ENCODE assay signal across 11 cellular contexts in genomic region chr12:53502983-53503728, GRCh38. TPM values are rescaled to one million over a fixed set of nuclear protein-coding genes. Genes with fewer than 3 reads are reported as not detected.
DNase-seq lines count a peak whose midpoint lies in the region; ATAC-seq and TF ChIP-seq lines count a peak whose summit lies in the region.
"Had no signal": no experiment of that assay in that cellular context is flagged by ENCODE, and none has a peak within 500 bp of the region (broad histone marks: within the 10 kb centered on the region; RNA-seq: fewer than 3 reads in every experiment).

No MANE protein-coding gene starts in this region.

- no peak for ATAC-seq in left lung
- ATAC-seq in GM21717 (IDR thresholded peaks at IDR 0.05; ENCODE audit: unreplicated experiment): no peak
- no peak for ATAC-seq in GM21360 (IDR thresholded peaks at IDR 0.05; ENCODE audit: unreplicated experiment)

- no peaks in the 10 kb centered on the region for H3K27me3 Mint-ChIP-seq in activated T-cell treated with anti-CD3 and anti-CD28 coated beads, Interleukin-2, amount 50 U/mL, for 24 hours
- H3K27me3 Mint-ChIP-seq in activated T-helper 1 cell treated with anti-CD3 and anti-CD28 coated beads, Interleukin-12 subunit alpha, Interleukin-12 subunit beta, Interleukin-2, Interleukin-4 antibody, amounts not matched to agents 30 ng/mL and 10 ng/mL and 1 ng/mL, durations not matched to agents 14 hours and 24 hours and 36 hours (ENCODE audit: insufficient read depth): peaks cover 2% of the 10 kb centered on the region
- H3K27me3 Mint-ChIP-seq in activated CD4-positive, alpha-beta memory T cell treated with anti-CD3 and anti-CD28 coated beads for 36 hours: no peaks in the 10 kb centered on the region

- H3K4me3 ChIP-seq in left lung (no peak overlapping the region), thyroid gland (replicated peaks in 1 of 3) (no peak overlapping the region)

- peaks cover 0 to 42% of the 10 kb centered on the region in 2 donors for H3K36me3 ChIP-seq in left lung
- H3K36me3 ChIP-seq in thyroid gland: peaks cover 12 to 22% of the 10 kb centered on the region in 2 donors

- TF ChIP-seq POLR2A in thyroid gland (IDR thresholded peaks at IDR 0.05): no peak

- peaks cover 52% of the 10 kb centered on the region for H3K36me3 Mint-ChIP-seq in activated T-cell treated with anti-CD3 and anti-CD28 coated beads, Interleukin-2, amount 50 U/mL, for 24 hours (ENCODE audit: low read depth)
- H3K36me3 Mint-ChIP-seq in activated T-helper 1 cell treated with anti-CD3 and anti-CD28 coated beads, Interleukin-12 subunit alpha, Interleukin-12 subunit beta, Interleukin-2, Interleukin-4 antibody, amounts not matched to agents 30 ng/mL and 10 ng/mL and 1 ng/mL, durations not matched to agents 14 hours and 24 hours and 36 hours (ENCODE audit: low read depth): peaks cover 9% of the 10 kb centered on the region
- no peaks in the 10 kb centered on the region for H3K36me3 Mint-ChIP-seq in activated CD4-positive, alpha-beta memory T cell treated with anti-CD3 and anti-CD28 coated beads for 36 hours

- no peak for DNase-seq in activated T-cell treated with anti-CD3 and anti-CD28 coated beads, Interleukin-2, amount 50 U/mL, for 24 hours
- DNase-seq in activated T-cell treated with anti-CD3 and anti-CD28 coated beads, Interleukin-2, amount 50 U/mL, for 1 hour: no peak
- DNase-seq in activated T-helper 1 cell treated with anti-CD3 and anti-CD28 coated beads, Interleukin-12 subunit alpha, Interleukin-12 subunit beta, Interleukin-2, Interleukin-4 antibody, amounts not matched to agents 30 ng/mL and 10 ng/mL and 1 ng/mL, durations not matched to agents 14 hours and 24 hours and 36 hours (ENCODE audit: low spot score): no peak
- DNase-seq in left lung (no peak), thyroid gland (no peak)
- DNase-seq in activated CD4-positive, alpha-beta memory T cell treated with anti-CD3 and anti-CD28 coated beads for 36 hours: no peak
- DNase-seq: NCI-H2171 had no signal

- WGBS in thyroid gland, 2 donors: 83 to 90% methylated on average over 7 to 10 of the region's 10 CpGs

- intact Hi-C loops in activated T-helper 1 cell treated with anti-CD3 and anti-CD28 coated beads, Interleukin-12 subunit alpha, Interleukin-12 subunit beta, Interleukin-2, Interleukin-4 antibody, amounts not matched to agents 30 ng/mL and 10 ng/mL and 1 ng/mL, durations not matched to agents 14 hours and 24 hours and 36 hours (cut with micrococcal nuclease): no loop called here
- intact Hi-C loops in left lung (cut with DNase I) (loop anchor here in 1 of 2 donors (10.0 kb wide), 1 partner anchor 178 kb away; the partner anchor contains the start of gene AAAS), thyroid gland (cut with DNase I) (loop anchor here (10.0 kb wide), 1 partner anchor 178 kb away; the partner anchor contains the start of gene AAAS)
- intact Hi-C loops in activated CD4-positive, alpha-beta memory T cell treated with anti-CD3 and anti-CD28 coated beads for 36 hours (cut with micrococcal nuclease): no loop called here

- H3K9me3 ChIP-seq in left lung (no peaks in the 10 kb centered on the region), thyroid gland (no peaks in the 10 kb centered on the region)

- H3K9me3 Mint-ChIP-seq in activated T-cell treated with anti-CD3 and anti-CD28 coated beads, Interleukin-2, amount 50 U/mL, for 24 hours: no peaks in the 10 kb centered on the region
- no peaks in the 10 kb centered on the region for H3K9me3 Mint-ChIP-seq in activated T-helper 1 cell treated with anti-CD3 and anti-CD28 coated beads, Interleukin-12 subunit alpha, Interleukin-12 subunit beta, Interleukin-2, Interleukin-4 antibody, amounts not matched to agents 30 ng/mL and 10 ng/mL and 1 ng/mL, durations not matched to agents 14 hours and 24 hours and 36 hours
- H3K9me3 Mint-ChIP-seq in activated CD4-positive, alpha-beta memory T cell treated with anti-CD3 and anti-CD28 coated beads for 36 hours: no peaks in the 10 kb centered on the region

- peaks cover 40% of the 10 kb centered on the region for H3K4me1 Mint-ChIP-seq in activated T-cell treated with anti-CD3 and anti-CD28 coated beads, Interleukin-2, amount 50 U/mL, for 24 hours (ENCODE audit: low read depth)
- peaks cover 38% of the 10 kb centered on the region for H3K4me1 Mint-ChIP-seq in activated T-helper 1 cell treated with anti-CD3 and anti-CD28 coated beads, Interleukin-12 subunit alpha, Interleukin-12 subunit beta, Interleukin-2, Interleukin-4 antibody, amounts not matched to agents 30 ng/mL and 10 ng/mL and 1 ng/mL, durations not matched to agents 14 hours and 24 hours and 36 hours (ENCODE audit: low read depth)
- peaks cover 33% of the 10 kb centered on the region for H3K4me1 Mint-ChIP-seq in activated CD4-positive, alpha-beta memory T cell treated with anti-CD3 and anti-CD28 coated beads for 36 hours (ENCODE audit: low read depth)

- H3K27me3 ChIP-seq in left lung (no peaks in the 10 kb centered on the region), thyroid gland (no peaks in the 10 kb centered on the region)

- H3K4me3 Mint-ChIP-seq in activated T-cell treated with anti-CD3 and anti-CD28 coated beads, Interleukin-2, amount 50 U/mL, for 24 hours: peak overlapping the region; percentile 92
- peak overlapping the region; percentile 47 for H3K4me3 Mint-ChIP-seq in activated T-helper 1 cell treated with anti-CD3 and anti-CD28 coated beads, Interleukin-12 subunit alpha, Interleukin-12 subunit beta, Interleukin-2, Interleukin-4 antibody, amounts not matched to agents 30 ng/mL and 10 ng/mL and 1 ng/mL, durations not matched to agents 14 hours and 24 hours and 36 hours
- H3K4me3 Mint-ChIP-seq in activated CD4-positive, alpha-beta memory T cell treated with anti-CD3 and anti-CD28 coated beads for 36 hours: no peak overlapping the region

- CTCF ChIA-PET in activated CD4-positive, alpha-beta memory T cell treated with anti-CD3 and anti-CD28 coated beads for 36 hours (lab: Charles Lee): interaction anchor here (1.3 to 2.3 kb wide), 3 partner anchors 26 to 182 kb away, joined by 3 to 7 read pairs (median 5); partner anchors contain the start of gene AAAS

- POLR2A ChIA-PET in activated CD4-positive, alpha-beta memory T cell treated with anti-CD3 and anti-CD28 coated beads for 36 hours (lab: Charles Lee): no interaction called here

- H3K27ac ChIP-seq in left lung (peak overlapping the region; percentile 24 to 98), thyroid gland (peak overlapping the region in 2 of 3 donors; percentile 47 to 91)

- H3K4me1 ChIP-seq in left lung (peaks cover 14 to 41% of the 10 kb centered on the region in 2 donors), thyroid gland (peaks cover 10 to 36% of the 10 kb centered on the region in 2 donors)

- H3K27ac Mint-ChIP-seq in activated T-cell treated with anti-CD3 and anti-CD28 coated beads, Interleukin-2, amount 50 U/mL, for 24 hours: peak overlapping the region; percentile 99
- no peak overlapping the region for H3K27ac Mint-ChIP-seq in activated T-helper 1 cell treated with anti-CD3 and anti-CD28 coated beads, Interleukin-12 subunit alpha, Interleukin-12 subunit beta, Interleukin-2, Interleukin-4 antibody, amounts not matched to agents 30 ng/mL and 10 ng/mL and 1 ng/mL, durations not matched to agents 14 hours and 24 hours and 36 hours
- H3K27ac Mint-ChIP-seq in activated CD4-positive, alpha-beta memory T cell treated with anti-CD3 and anti-CD28 coated beads for 36 hours: no peak overlapping the region

- no peak for TF ChIP-seq CTCF in left lung (IDR thresholded peaks at IDR 0.05)
- TF ChIP-seq CTCF in thyroid gland (IDR thresholded peaks at IDR 0.05): no peak

RNA-seq across cellular contexts. Expression of gene TARBP2, which starts 2.1 kb away (rescaled TPM):
- 47.7 and 48.2 TPM in 2 replicates for total RNA-seq in activated T-helper 1 cell treated with anti-CD3 and anti-CD28 coated beads, Interleukin-12 subunit alpha, Interleukin-12 subunit beta, Interleukin-2, Interleukin-4 antibody, amounts not matched to agents 30 ng/mL and 10 ng/mL and 1 ng/mL, durations not matched to agents 14 hours and 24 hours and 36 hours
- total RNA-seq in left lung: 10 to 100 TPM; 35.6 to 39.9 TPM
- total RNA-seq in thyroid gland: 10 to 100 TPM; 31.2 to 44.8 (median 34.7) TPM
- total RNA-seq in activated CD4-positive, alpha-beta memory T cell treated with anti-CD3 and anti-CD28 coated beads for 36 hours: 10 to 100 TPM; 27.5 to 29.7 TPM

RNA-seq across cellular contexts. Expression of gene MAP3K12, which starts 3.9 kb away (rescaled TPM):
- total RNA-seq in activated T-helper 1 cell treated with anti-CD3 and anti-CD28 coated beads, Interleukin-12 subunit alpha, Interleukin-12 subunit beta, Interleukin-2, Interleukin-4 antibody, amounts not matched to agents 30 ng/mL and 10 ng/mL and 1 ng/mL, durations not matched to agents 14 hours and 24 hours and 36 hours: 15.7 and 18.4 TPM in 2 replicates
- total RNA-seq in left lung (10 to 100 TPM; 19.9 to 24.2 TPM), thyroid gland (10 to 100 TPM in 2 of 4 donors, 1 to 10 TPM in 2; 5.2 to 12.9 (median 10.6) TPM)
- total RNA-seq in activated CD4-positive, alpha-beta memory T cell treated with anti-CD3 and anti-CD28 coated beads for 36 hours: 10 to 100 TPM; 13.0 to 14.7 TPM

RNA-seq across cellular contexts. Expression of gene NPFF, which starts 4.1 kb away (rescaled TPM):
- total RNA-seq in activated T-helper 1 cell treated with anti-CD3 and anti-CD28 coated beads, Interleukin-12 subunit alpha, Interleukin-12 subunit beta, Interleukin-2, Interleukin-4 antibody, amounts not matched to agents 30 ng/mL and 10 ng/mL and 1 ng/mL, durations not matched to agents 14 hours and 24 hours and 36 hours: 0.44 TPM in 1 of 2 replicates, not detected in the other
- not detected for total RNA-seq in left lung
- total RNA-seq in thyroid gland: not detected
- under 1 TPM in 1 of 2 experiments, not detected in 1; 0.58 TPM for total RNA-seq in activated CD4-positive, alpha-beta memory T cell treated with anti-CD3 and anti-CD28 coated beads for 36 hours
- total RNA-seq: H1, RPMI7951 had no signal

RNA-seq across cellular contexts. Expression of gene PCBP2, which starts 51.3 kb away (rescaled TPM):
- 865 and 896 TPM in 2 replicates for total RNA-seq in activated T-helper 1 cell treated with anti-CD3 and anti-CD28 coated beads, Interleukin-12 subunit alpha, Interleukin-12 subunit beta, Interleukin-2, Interleukin-4 antibody, amounts not matched to agents 30 ng/mL and 10 ng/mL and 1 ng/mL, durations not matched to agents 14 hours and 24 hours and 36 hours
- total RNA-seq in left lung (100 to 1,000 TPM; 634 to 679 TPM), thyroid gland (100 to 1,000 TPM; 493 to 555 (median 514) TPM)
- total RNA-seq in activated CD4-positive, alpha-beta memory T cell treated with anti-CD3 and anti-CD28 coated beads for 36 hours: 100 to 1,000 TPM; 897 to 926 TPM
